Comparison of ENCODE assay signal across 14 cellular contexts in genomic region chr18:24497052-24497754, GRCh38. TPM values are rescaled to one million over a fixed set of nuclear protein-coding genes. Genes with fewer than 3 reads are reported as not detected.
DNase-seq lines count a peak whose midpoint lies in the region; ATAC-seq, FAIRE-seq and TF ChIP-seq lines count a peak whose summit lies in the region.
"Had no signal": no experiment of that assay in that cellular context is flagged by ENCODE, and none has a peak within 500 bp of the region (broad histone marks: within the 10 kb centered on the region; RNA-seq: fewer than 3 reads in every experiment).

No MANE protein-coding gene starts in this region.

- no peak for TF ChIP-seq CTCF in bronchial epithelial cell (IDR thresholded peaks at IDR 0.05; ENCODE audit: insufficient read depth, low read length, severe bottlenecking)

- DNase-seq in EL, result peak; percentile 55
- DNase-seq in NCI-H1694 (lab: John Stamatoyannopoulos, UW), result peak; percentile 53
- peak; percentile 17 for DNase-seq in bronchial epithelial cell (ENCODE audit: low read depth)
- peak; percentile 29 for DNase-seq in kidney tubule cell (ENCODE audit: low spot score)
- no peak for DNase-seq in NCI-H128 (lab: John Stamatoyannopoulos, UW; ENCODE audit: unreplicated experiment)
- DNase-seq in NCI-H2196 treated with DMSO at 0.1 percent for 48 hours (lab: John Stamatoyannopoulos, UW; ENCODE audit: unreplicated experiment), result no peak
- DNase-seq: immature natural killer cell, NCI-H524 treated with DMSO at 0.1 percent for 48 hours had no signal

- FAIRE-seq in bronchial epithelial cell (lab: Jason Lieb, UNC), result no peak
- FAIRE-seq: GM18507 had no signal

- ATAC-seq in GM18873 (IDR thresholded peaks at IDR 0.05; ENCODE audit: low FRiP score, unreplicated experiment) (no peak), GM19328 (IDR thresholded peaks at IDR 0.05; ENCODE audit: unreplicated experiment) (no peak)
- ATAC-seq: HCT116 had no signal

- no peak overlapping the region for H3K4me3 ChIP-seq in bronchial epithelial cell (ENCODE audit: low read depth, low read length)
- H3K4me3 ChIP-seq: BLaER1 treated with 17β-estradiol and CSF1 and Interleukin-3, amounts not matched to agents 10 nM and 100 nM; SJSA1 had no signal

- no peaks in the 10 kb centered on the region for H3K36me3 ChIP-seq in bronchial epithelial cell (ENCODE audit: control insufficient read depth, insufficient read depth, low read length)
- H3K36me3 ChIP-seq: BLaER1 treated with 17β-estradiol and CSF1 and Interleukin-3, amounts not matched to agents 10 nM and 100 nM; SJSA1 had no signal

- no peaks in the 10 kb centered on the region for H3K27me3 ChIP-seq in bronchial epithelial cell (ENCODE audit: control insufficient read depth, insufficient read depth, low read length)
- H3K27me3 ChIP-seq: BLaER1 treated with 17β-estradiol and CSF1 and Interleukin-3, amounts not matched to agents 10 nM and 100 nM; SJSA1 had no signal

RNA-seq across cellular contexts. Expression of gene HRH4, which starts 36.8 kb away (rescaled TPM):
- total RNA-seq in bronchial epithelial cell, result under 0.01 and 0.13 TPM in 2 replicates
- total RNA-seq: SJSA1 had no signal

Comparison
In these comparisons a context has a peak if more than half of its experiments do, and no peak if none do; other contexts are left out.
1. DNase-seq: peak in EL (single experiment), NCI-H1694 (single experiment), bronchial epithelial cell (single experiment) and kidney tubule cell (single experiment); none in NCI-H128 (single experiment) and NCI-H2196 treated with DMSO at 0.1 percent for 48 hours (single experiment).